Comparison of ENCODE assay signal across 1 cellular context in the genomic region with DNA sequence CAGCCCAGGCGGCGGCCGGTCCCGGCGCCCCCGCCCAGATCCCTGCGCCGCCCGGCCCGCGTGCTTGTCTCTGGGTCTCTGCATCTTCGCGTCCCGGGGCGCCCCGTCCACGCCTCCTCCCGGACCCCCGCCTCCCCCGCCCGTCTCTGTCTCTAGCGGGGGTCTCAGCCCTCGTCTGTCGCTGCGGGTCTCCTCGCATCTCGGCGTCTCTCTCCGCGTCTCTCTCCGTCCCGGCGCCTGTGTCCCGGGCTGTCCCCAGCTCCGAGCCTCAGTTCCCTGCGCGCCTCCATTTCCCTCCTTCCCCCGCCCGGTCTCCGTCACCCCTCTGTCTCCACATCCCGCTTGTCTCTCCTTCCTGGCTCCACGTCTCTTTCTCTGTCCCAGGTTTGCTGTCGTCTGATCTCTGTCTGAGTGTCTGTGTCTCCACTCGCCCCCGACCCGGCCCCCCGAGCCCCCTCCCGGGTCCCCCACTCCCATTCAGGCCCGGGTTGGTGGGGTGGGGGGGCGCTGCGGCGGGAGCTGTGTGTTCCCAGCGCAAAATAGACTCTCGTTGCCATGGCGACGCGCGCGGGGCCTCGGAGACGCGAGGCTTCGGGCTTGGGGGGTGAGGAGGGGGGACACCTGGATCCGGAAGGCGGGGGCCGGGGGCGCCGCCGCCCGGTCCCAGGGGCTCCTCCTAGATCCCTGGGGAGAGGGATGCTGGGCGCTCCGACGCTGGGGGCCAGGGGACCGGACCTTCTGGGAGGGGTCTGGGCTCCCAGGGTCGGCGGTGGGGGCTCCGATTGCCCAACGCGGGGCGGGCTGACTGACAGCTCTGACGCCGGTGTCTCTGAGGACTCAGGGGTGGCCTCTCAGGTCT.
TF ChIP-seq lines count a peak whose summit lies in the region.

No MANE protein-coding gene starts in this region.

TF ChIP-seq in HepG2, 621 proteins besides CTCF, POLR2A, EP300 and RAD21:
- TF ChIP-seq, protein P1, sequence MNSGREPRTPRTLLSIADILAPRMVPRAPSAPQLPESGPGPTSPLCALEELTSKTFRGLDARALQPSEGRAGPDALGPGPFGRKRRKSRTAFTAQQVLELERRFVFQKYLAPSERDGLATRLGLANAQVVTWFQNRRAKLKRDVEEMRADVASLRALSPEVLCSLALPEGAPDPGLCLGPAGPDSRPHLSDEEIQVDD (CRISPR knock-in tag; IDR thresholded peaks at IDR 0.05; ENCODE audit: borderline replicate concordance): no peak
- TF ChIP-seq RBFOX2 (IDR thresholded peaks at IDR 0.05; ENCODE audit: low read depth, low read length) (0 out of 2 replicates have a peak, but pooled peaks have one; percentile 7), KDM2A (CRISPR knock-in tag; IDR thresholded peaks at IDR 0.05; ENCODE audit: borderline replicate concordance, low read depth) (peak; percentile 28; the same call in 1 of the 2 replicates), CCDC6 (CRISPR knock-in tag; IDR thresholded peaks at IDR 0.05) (no peak), EZH2 (conservative IDR thresholded peaks at IDR 0.05; ENCODE audit: low read depth, low read length) (peak; percentile 88), HOXA5 (CRISPR knock-in tag; IDR thresholded peaks at IDR 0.05) (no peak), RBM39 (IDR thresholded peaks at IDR 0.05; ENCODE audit: low read depth, low read length, poor library complexity, severe bottlenecking) (peak; percentile 45), AGO2 (optimal IDR thresholded peaks at IDR 0.05; ENCODE audit: low read depth, low read length) (peak; percentile 68), AGO1 (IDR thresholded peaks at IDR 0.05; ENCODE audit: low read depth, low read length, poor library complexity, severe bottlenecking) (peak; percentile 70), POLR2G (IDR thresholded peaks at IDR 0.05; ENCODE audit: low read depth, low read length) (0 out of 2 replicates have a peak, but pooled peaks have one; percentile 6), ZNF431 (CRISPR knock-in tag; IDR thresholded peaks at IDR 0.05; ENCODE audit: borderline replicate concordance, low read depth) (no peak)
- TF ChIP-seq, protein P2, sequence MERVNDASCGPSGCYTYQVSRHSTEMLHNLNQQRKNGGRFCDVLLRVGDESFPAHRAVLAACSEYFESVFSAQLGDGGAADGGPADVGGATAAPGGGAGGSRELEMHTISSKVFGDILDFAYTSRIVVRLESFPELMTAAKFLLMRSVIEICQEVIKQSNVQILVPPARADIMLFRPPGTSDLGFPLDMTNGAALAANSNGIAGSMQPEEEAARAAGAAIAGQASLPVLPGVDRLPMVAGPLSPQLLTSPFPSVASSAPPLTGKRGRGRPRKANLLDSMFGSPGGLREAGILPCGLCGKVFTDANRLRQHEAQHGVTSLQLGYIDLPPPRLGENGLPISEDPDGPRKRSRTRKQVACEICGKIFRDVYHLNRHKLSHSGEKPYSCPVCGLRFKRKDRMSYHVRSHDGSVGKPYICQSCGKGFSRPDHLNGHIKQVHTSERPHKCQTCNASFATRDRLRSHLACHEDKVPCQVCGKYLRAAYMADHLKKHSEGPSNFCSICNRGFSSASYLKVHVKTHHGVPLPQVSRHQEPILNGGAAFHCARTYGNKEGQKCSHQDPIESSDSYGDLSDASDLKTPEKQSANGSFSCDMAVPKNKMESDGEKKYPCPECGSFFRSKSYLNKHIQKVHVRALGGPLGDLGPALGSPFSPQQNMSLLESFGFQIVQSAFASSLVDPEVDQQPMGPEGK (CRISPR knock-in tag; IDR thresholded peaks at IDR 0.05): 0 out of 2 replicates have a peak, but pooled peaks have one; percentile 16
